11 cellular contexts compared by ENCODE assay signal in the genomic region with DNA sequence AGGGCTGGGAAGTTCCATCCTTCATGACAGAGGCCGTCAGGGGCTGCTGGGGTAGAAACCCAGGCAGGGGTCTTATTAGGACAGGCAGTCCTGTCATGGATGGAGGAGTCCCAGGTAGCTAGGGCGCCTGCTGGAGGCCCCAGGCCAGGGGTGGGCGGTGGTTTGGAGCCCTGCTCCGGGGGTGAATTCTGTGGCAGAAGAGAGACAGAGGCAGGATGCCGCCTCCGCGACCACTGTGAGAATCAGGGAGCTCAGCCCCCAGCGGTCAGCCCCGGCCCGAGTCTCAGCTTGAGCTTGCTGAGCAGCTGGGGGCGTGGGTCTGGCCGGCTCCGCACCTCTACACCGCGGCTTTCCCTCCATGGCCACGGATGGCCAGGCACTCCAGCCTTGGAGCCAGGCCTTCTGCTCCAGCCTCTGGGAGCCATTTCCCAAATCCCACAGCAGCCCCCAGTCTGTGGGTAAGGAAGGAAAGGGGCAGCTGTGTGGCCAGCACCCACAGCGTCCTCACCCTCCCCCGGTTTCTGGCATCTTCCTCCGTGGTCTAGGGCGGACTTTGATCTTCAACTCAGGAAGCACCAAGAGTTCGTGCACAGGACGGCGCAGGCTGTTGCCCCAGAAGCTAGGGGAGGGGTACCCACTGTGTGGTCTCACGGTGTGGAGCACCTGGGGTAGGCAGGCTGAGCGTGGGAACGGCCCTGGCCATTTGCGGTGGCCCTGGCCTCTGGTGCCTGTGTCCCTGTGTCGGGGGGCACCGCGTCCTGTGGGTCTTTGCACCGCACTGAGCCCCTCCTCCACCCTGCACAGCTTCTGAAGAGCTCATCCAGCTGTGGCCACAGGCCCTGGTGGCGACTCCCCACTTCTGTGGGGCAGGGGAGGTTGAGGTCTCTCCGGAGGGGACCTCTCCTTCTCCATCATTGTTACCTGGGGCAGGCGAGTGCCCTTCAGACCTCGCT. TPM values are rescaled to one million over a fixed set of nuclear protein-coding genes. Genes with fewer than 3 reads are reported as not detected.
DNase-seq lines count a peak whose midpoint lies in the region; ATAC-seq and TF ChIP-seq lines count a peak whose summit lies in the region.
"Had no signal": no experiment of that assay in that cellular context is flagged by ENCODE, and none has a peak within 500 bp of the region (broad histone marks: within the 10 kb centered on the region; RNA-seq: fewer than 3 reads in every experiment).

No MANE protein-coding gene starts in this region.

- H3K4me3 ChIP-seq in testis: no peak overlapping the region

- peaks cover 6% of the 10 kb centered on the region for H3K4me1 ChIP-seq in testis

- no peaks in the 10 kb centered on the region for H3K27me3 ChIP-seq in testis

- H3K36me3 Mint-ChIP-seq in activated CD4-positive, alpha-beta T cell treated with anti-CD3 and anti-CD28 coated beads for 36 hours (ENCODE audit: low read depth): peaks cover 13% of the 10 kb centered on the region
- H3K36me3 Mint-ChIP-seq in stimulated activated memory B cell treated with anti-CD40 and anti-IgM and Interleukin-4, amounts not matched to agents 10 μg/mL and 1 μg/mL and 100 μg/mL, for 72 hours: no peaks in the 10 kb centered on the region

- DNase-seq in activated CD4-positive, alpha-beta T cell treated with anti-CD3 and anti-CD28 coated beads for 36 hours: peak; percentile 59
- no peak for DNase-seq in activated CD4-positive, alpha-beta T cell treated with anti-CD3 and anti-CD28 coated beads for 1 hour
- DNase-seq in T-helper 9 cell: peak; percentile 39
- peak; percentile 55 for DNase-seq in central memory CD4-positive, alpha-beta T cell
- no peak for DNase-seq in NCI-H446 (lab: John Stamatoyannopoulos, UW)
- DNase-seq in testis: no peak
- DNase-seq: 8988T, NCI-H1436 had no signal

- no peaks in the 10 kb centered on the region for H3K36me3 ChIP-seq in testis (ENCODE audit: low read depth, missing control alignments)

- H3K9me3 Mint-ChIP-seq in activated CD4-positive, alpha-beta T cell treated with anti-CD3 and anti-CD28 coated beads for 36 hours (ENCODE audit: low read depth): peaks cover 7% of the 10 kb centered on the region
- H3K9me3 Mint-ChIP-seq in stimulated activated memory B cell treated with anti-CD40 and anti-IgM and Interleukin-4, amounts not matched to agents 10 μg/mL and 1 μg/mL and 100 μg/mL, for 72 hours: no peaks in the 10 kb centered on the region

- H3K27me3 Mint-ChIP-seq in activated CD4-positive, alpha-beta T cell treated with anti-CD3 and anti-CD28 coated beads for 36 hours: no peaks in the 10 kb centered on the region
- no peaks in the 10 kb centered on the region for H3K27me3 Mint-ChIP-seq in stimulated activated memory B cell treated with anti-CD40 and anti-IgM and Interleukin-4, amounts not matched to agents 10 μg/mL and 1 μg/mL and 100 μg/mL, for 72 hours

- WGBS in testis, 2 donors: 80 to 81% methylated on average over 16 to 35 of the region's 35 CpGs

- peak overlapping the region; percentile 80 for H3K4me3 Mint-ChIP-seq in activated CD4-positive, alpha-beta T cell treated with anti-CD3 and anti-CD28 coated beads for 36 hours
- no peak overlapping the region for H3K4me3 Mint-ChIP-seq in stimulated activated memory B cell treated with anti-CD40 and anti-IgM and Interleukin-4, amounts not matched to agents 10 μg/mL and 1 μg/mL and 100 μg/mL, for 72 hours

- peaks cover 73% of the 10 kb centered on the region for H3K4me1 Mint-ChIP-seq in activated CD4-positive, alpha-beta T cell treated with anti-CD3 and anti-CD28 coated beads for 36 hours
- peaks cover 52% of the 10 kb centered on the region for H3K4me1 Mint-ChIP-seq in stimulated activated memory B cell treated with anti-CD40 and anti-IgM and Interleukin-4, amounts not matched to agents 10 μg/mL and 1 μg/mL and 100 μg/mL, for 72 hours

- TF ChIP-seq POLR2A in testis (IDR thresholded peaks at IDR 0.05): no peak

- no peak overlapping the region for H3K27ac ChIP-seq in testis

- no peaks in the 10 kb centered on the region for H3K9me3 ChIP-seq in testis

- CTCF ChIA-PET in activated CD4-positive, alpha-beta T cell treated with anti-CD3 and anti-CD28 coated beads for 36 hours (lab: Charles Lee): interaction anchor here (1.1 to 4.5 kb wide), 4 partner anchors 14 to 67 kb away, joined by 3 to 23 read pairs (median 6); a partner anchor contains a TSS

- TF ChIP-seq CTCF in testis (IDR thresholded peaks at IDR 0.05): no peak

- POLR2A ChIA-PET in activated CD4-positive, alpha-beta T cell treated with anti-CD3 and anti-CD28 coated beads for 36 hours (lab: Charles Lee): interaction anchor here (0.7 to 9.6 kb wide), 5 partner anchors 10 to 268 kb away, joined by 3 to 94 read pairs (median 3); a partner anchor contains a TSS

- ATAC-seq in activated CD4-positive, alpha-beta T cell treated with anti-CD3 and anti-CD28 coated beads for 36 hours: no peak
- no peak for ATAC-seq in stimulated activated memory B cell treated with anti-CD40 and anti-IgM and Interleukin-4, amounts not matched to agents 10 μg/mL and 1 μg/mL and 100 μg/mL, for 72 hours
- no peak for ATAC-seq in HG02973 (IDR thresholded peaks at IDR 0.05; ENCODE audit: unreplicated experiment)

- intact Hi-C loops in activated CD4-positive, alpha-beta T cell treated with anti-CD3 and anti-CD28 coated beads for 36 hours (cut with DNase I, micrococcal nuclease): loop anchor here in 1 of 2 experiments (1.0 kb wide), 1 partner anchor 18 kb away; no protein-coding TSS in a partner anchor
- intact Hi-C loops in testis (cut with DNase I; ENCODE audit: low total_unique reads): no loop called here

- H3K27ac Mint-ChIP-seq in activated CD4-positive, alpha-beta T cell treated with anti-CD3 and anti-CD28 coated beads for 36 hours: peak overlapping the region; percentile 100
- H3K27ac Mint-ChIP-seq in stimulated activated memory B cell treated with anti-CD40 and anti-IgM and Interleukin-4, amounts not matched to agents 10 μg/mL and 1 μg/mL and 100 μg/mL, for 72 hours: peak overlapping the region; percentile 97

RNA-seq across cellular contexts. Expression of a gene that starts 14.1 kb away (rescaled TPM):
- total RNA-seq in activated CD4-positive, alpha-beta T cell treated with anti-CD3 and anti-CD28 coated beads for 36 hours: 100 to 1,000 TPM; 614 to 725 TPM
- total RNA-seq in testis: 1 to 10 TPM in 1 of 2 donors, under 1 TPM in 1; 0.55 to 2.3 TPM
- polyA plus RNA-seq in testis (ENCODE audit: insufficient read depth, low read depth, low replicate concordance): 3.0 TPM
- total RNA-seq: kidney epithelial cell had no signal

RNA-seq across cellular contexts. Expression of a gene that starts 29.8 kb away (rescaled TPM):
- total RNA-seq in activated CD4-positive, alpha-beta T cell treated with anti-CD3 and anti-CD28 coated beads for 36 hours: 100 to 1,000 TPM; 118 to 182 TPM
- total RNA-seq in testis: 100 to 1,000 TPM; 137 to 179 TPM
- 178 TPM for polyA plus RNA-seq in testis (ENCODE audit: insufficient read depth, low read depth, low replicate concordance)

RNA-seq across cellular contexts. Expression of a gene that starts 30.3 kb away (rescaled TPM):
- 10 to 100 TPM in 1 of 2 experiments, 1 to 10 TPM in 1; 9.0 to 10.9 TPM for total RNA-seq in activated CD4-positive, alpha-beta T cell treated with anti-CD3 and anti-CD28 coated beads for 36 hours
- 1 to 10 TPM in 1 of 2 donors, under 1 TPM in 1; 0.55 to 5.9 TPM for total RNA-seq in testis
- polyA plus RNA-seq in testis (ENCODE audit: insufficient read depth, low read depth, low replicate concordance): 9.3 TPM
- total RNA-seq: kidney epithelial cell had no signal

RNA-seq across cellular contexts. Expression of a gene that starts 55.8 kb away (rescaled TPM):
- total RNA-seq in activated CD4-positive, alpha-beta T cell treated with anti-CD3 and anti-CD28 coated beads for 36 hours: not detected
- 10 to 100 TPM; 21.9 to 37.8 TPM for total RNA-seq in testis
- 31.2 TPM for polyA plus RNA-seq in testis (ENCODE audit: insufficient read depth, low read depth, low replicate concordance)
- total RNA-seq: kidney epithelial cell had no signal

Comparison
In these comparisons a context has a peak if more than half of its experiments do, and no peak if none do; other contexts are left out.
1. DNase-seq: peak in activated CD4-positive, alpha-beta T cell treated with anti-CD3 and anti-CD28 coated beads for 36 hours (single experiment), T-helper 9 cell (single experiment) and central memory CD4-positive, alpha-beta T cell (single experiment); none in activated CD4-positive, alpha-beta T cell treated with anti-CD3 and anti-CD28 coated beads for 1 hour (single experiment), NCI-H446 (0 of 2) and testis (single experiment).
2. RNA of a gene that starts 14.1 kb away (total RNA-seq): 614 to 725 TPM in activated CD4-positive, alpha-beta T cell treated with anti-CD3 and anti-CD28 coated beads for 36 hours; 0.55 to 2.3 TPM in testis; every median in the first group is over 100 times any median in the second.